Comparison of ENCODE assay signal across 7 cellular contexts in the genomic region with DNA sequence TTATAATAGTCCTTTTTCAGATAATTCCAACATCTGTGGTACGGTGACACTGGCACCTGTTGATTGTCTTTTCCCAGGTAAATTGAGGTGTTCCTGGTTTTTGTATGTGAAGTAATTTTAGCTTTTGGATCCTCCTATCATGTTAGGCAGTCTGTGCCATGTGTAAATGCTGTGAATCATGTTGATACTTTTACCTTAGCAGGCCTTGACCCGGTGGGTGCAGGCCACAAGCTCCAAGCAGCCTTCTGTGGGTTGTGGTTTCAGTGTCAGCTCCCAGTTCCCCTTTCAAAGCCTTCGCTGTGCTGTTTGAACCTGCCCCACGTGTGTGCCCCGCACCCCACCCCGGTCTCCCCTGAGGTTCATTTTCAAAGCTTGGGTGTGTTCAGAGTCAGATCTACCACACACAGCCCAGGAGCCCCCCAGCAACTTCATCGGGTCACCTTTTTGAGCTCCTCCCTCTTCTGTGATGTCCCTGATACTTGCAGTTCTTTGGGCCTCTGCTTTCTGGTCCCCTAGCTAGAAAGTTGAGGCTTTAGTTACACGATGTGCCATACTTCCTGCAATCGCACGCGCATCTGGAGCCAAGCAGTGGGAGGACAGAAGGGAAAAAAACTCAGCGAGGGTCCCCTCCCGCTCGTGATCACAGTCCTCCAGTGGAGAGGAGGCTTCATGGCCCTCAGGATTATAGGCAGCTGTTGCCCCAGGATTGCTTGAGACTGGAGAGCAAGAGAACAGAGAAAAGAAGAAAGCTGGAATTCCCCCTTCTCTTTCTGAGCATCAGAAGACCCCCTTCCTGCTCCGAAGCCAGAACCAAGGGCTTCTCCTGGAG. TPM values are rescaled to one million over a fixed set of nuclear protein-coding genes. Genes with fewer than 3 reads are reported as not detected.
DNase-seq lines count a peak whose midpoint lies in the region; ATAC-seq and TF ChIP-seq lines count a peak whose summit lies in the region.

No MANE protein-coding gene starts in this region.

- H3K9me3 ChIP-seq in upper lobe of right lung: no peaks in the 10 kb centered on the region

- no peak for TF ChIP-seq CTCF in upper lobe of right lung (IDR thresholded peaks at IDR 0.05)

- intact Hi-C loops in upper lobe of right lung (cut with DNase I): no loop called here

- no peak overlapping the region for H3K4me3 ChIP-seq in upper lobe of right lung

- peak; percentile 31 to 52 for DNase-seq in activated CD4-positive, alpha-beta T cell treated with anti-CD3 and anti-CD28 coated beads for 24 hours (ENCODE audit: low read depth in 2 of 2)
- peak; percentile 13 for DNase-seq in glomerular visceral epithelial cell (ENCODE audit: extremely low spot score)
- DNase-seq in upper lobe of right lung: peak; percentile 56
- DNase-seq in NCI-H1694 treated with DMSO at 0.1 percent for 48 hours (lab: John Stamatoyannopoulos, UW): no peak
- DNase-seq in dedifferentiated amniotic fluid mesenchymal stem cell (ENCODE audit: extremely low spot score): no peak

- H3K4me1 ChIP-seq in upper lobe of right lung: no peaks in the 10 kb centered on the region

- H3K27me3 ChIP-seq in upper lobe of right lung: no peaks in the 10 kb centered on the region

- peaks cover 34% of the 10 kb centered on the region for H3K36me3 ChIP-seq in upper lobe of right lung

- no peak overlapping the region for H3K27ac ChIP-seq in upper lobe of right lung

- ATAC-seq in GM19455 (IDR thresholded peaks at IDR 0.05; ENCODE audit: unreplicated experiment) (peak; percentile 88), HG03378 (IDR thresholded peaks at IDR 0.05; ENCODE audit: unreplicated experiment) (peak; percentile 93), upper lobe of right lung (peak; percentile 41)

RNA-seq across cellular contexts. Expression of gene BHLHA15, which starts 8.7 kb away (rescaled TPM):
- 0.81 TPM for total RNA-seq in upper lobe of right lung

RNA-seq across cellular contexts. Expression of gene TECPR1, which starts 49.5 kb away (rescaled TPM):
- total RNA-seq in upper lobe of right lung: 55.2 TPM

Comparison
In these comparisons a context has a peak if more than half of its experiments do, and no peak if none do; other contexts are left out.
1. ATAC-seq: peak in every context shown above with its lines; median percentile 93 in HG03378; 88 in GM19455; 41 in upper lobe of right lung.
2. DNase-seq: peak in activated CD4-positive, alpha-beta T cell treated with anti-CD3 and anti-CD28 coated beads for 24 hours (2 of 2), glomerular visceral epithelial cell (single experiment) and upper lobe of right lung (single experiment); none in NCI-H1694 treated with DMSO at 0.1 percent for 48 hours (single experiment) and dedifferentiated amniotic fluid mesenchymal stem cell (single experiment).